ENCODE assay signal across 11 cellular contexts in genomic region chr11:35276396-35276795, GRCh38.
A peak's percentile ranks its signal among the peaks of the same experiment; 100 is the strongest.
DNase-seq lines count a peak whose midpoint lies in the region; FAIRE-seq and TF ChIP-seq lines count a peak whose summit lies in the region.
"Had no signal": no experiment of that assay in that cellular context is flagged by ENCODE, and none has a peak within 500 bp of the region (broad histone marks: within the 10 kb centered on the region; RNA-seq: fewer than 3 reads in every experiment).

No MANE protein-coding gene starts in this region.

- 56 to 67% methylated on average over 1 of the region's 1 CpG for WGBS in GM23248 (ENCODE audit: low coverage in 1 of 2, low lambda C conversion rate in 2 of 2, missing lambda C conversion rate in 2 of 2), 2 experiments

- H3K36me3 Mint-ChIP-seq in Caco-2 (ENCODE audit: insufficient read depth, unreplicated experiment): no peaks in the 10 kb centered on the region
- H3K36me3 Mint-ChIP-seq: activated naive CD4-positive, alpha-beta T cell treated with anti-CD3 and anti-CD28 coated beads, Interleukin-2, amount 50 U/mL, for 24 hours had no signal

- H3K27me3 Mint-ChIP-seq in Caco-2 (ENCODE audit: insufficient read depth, unreplicated experiment): peaks cover 4% of the 10 kb centered on the region
- H3K27me3 Mint-ChIP-seq: activated naive CD4-positive, alpha-beta T cell treated with anti-CD3 and anti-CD28 coated beads, Interleukin-2, amount 50 U/mL, for 24 hours had no signal

- H3F3A ChIP-seq in GM23248 (ENCODE audit: insufficient read depth): peaks cover 6% of the 10 kb centered on the region; the same call in 1 of the 2 replicates

- H3K9me3 ChIP-seq in GM23248 (ENCODE audit: low read depth): no peaks in the 10 kb centered on the region
- no peaks in the 10 kb centered on the region for H3K9me3 ChIP-seq in Caco-2
- H3K9me3 ChIP-seq: SK-N-SH had no signal

- POLR2A ChIA-PET in Caco-2 (lab: Charles Lee): no interaction called here

- no peak overlapping the region for H2AFZ ChIP-seq in GM23248

- H4K20me1 ChIP-seq in GM23248 (ENCODE audit: insufficient read depth): no peaks in the 10 kb centered on the region

- CTCF ChIA-PET in Caco-2 (lab: Charles Lee): no interaction called here

- intact Hi-C loops in Caco-2 (cut with micrococcal nuclease; ENCODE audit: unreplicated experiment): no loop called here

- FAIRE-seq in frontal cortex (lab: Jason Lieb, UNC): no peak

- peaks cover 6% of the 10 kb centered on the region for H3K4me1 Mint-ChIP-seq in Caco-2 (ENCODE audit: low read depth, unreplicated experiment)

- H3K36me3 ChIP-seq in GM23248 (ENCODE audit: low read depth): no peaks in the 10 kb centered on the region
- H3K36me3 ChIP-seq in Caco-2 (ENCODE audit: control insufficient read depth, insufficient read depth, low read length): no peaks in the 10 kb centered on the region

- peaks cover 9% of the 10 kb centered on the region for H3K9me3 Mint-ChIP-seq in Caco-2 (ENCODE audit: unreplicated experiment)
- H3K9me3 Mint-ChIP-seq: activated naive CD4-positive, alpha-beta T cell treated with anti-CD3 and anti-CD28 coated beads, Interleukin-2, amount 50 U/mL, for 24 hours had no signal

- no peaks in the 10 kb centered on the region for H3K79me2 ChIP-seq in GM23248 (ENCODE audit: insufficient read depth)

- H3K27me3 ChIP-seq in GM23248 (replicated peaks; ENCODE audit: insufficient read depth) (no peaks in the 10 kb centered on the region), Caco-2 (replicated peaks; ENCODE audit: control insufficient read depth, insufficient read depth, low read length) (no peaks in the 10 kb centered on the region)

- H3K27ac ChIP-seq in GM23248 (0 out of 2 replicates have a peak overlapping the region, but pooled peaks have one; percentile 16), epithelial cell of prostate (peak overlapping the region; percentile 79)

- H3K27ac Mint-ChIP-seq in Caco-2 (ENCODE audit: unreplicated experiment): no peak overlapping the region

- H3K4me2 ChIP-seq in GM23248 (ENCODE audit: unreplicated experiment): no peak overlapping the region
- H3K4me2 ChIP-seq: SK-N-SH had no signal

- BruUV-seq in Caco-2 (replicated peaks; lab: Mats Ljungman, UMichigan): no TSS peak

- H3K9ac ChIP-seq in GM23248: no peak overlapping the region
- H3K9ac ChIP-seq: SK-N-SH had no signal

- no peak overlapping the region for H3K4me3 ChIP-seq in GM23248
- H3K4me3 ChIP-seq in Caco-2 (ENCODE audit: low read depth, low read length): no peak overlapping the region

- peaks cover 22% of the 10 kb centered on the region for H3K4me1 ChIP-seq in GM23248 (ENCODE audit: insufficient read depth)
- H3K4me1 ChIP-seq in Caco-2: no peaks in the 10 kb centered on the region

- no peak for TF ChIP-seq CTCF in Caco-2 (IDR thresholded peaks at IDR 0.05; ENCODE audit: insufficient read depth in 1 of 2, low read depth in 1 of 2, low read length in 1 of 2, severe bottlenecking in 1 of 2, unreplicated experiment in 1 of 2)

- DNase-seq in GM23248 (peak; percentile 53), SW480 (ENCODE audit: low spot score) (peak; percentile 46), epithelial cell of prostate (ENCODE audit: low read depth, low spot score) (peak; percentile 99), HCEC 1CT (no peak), frontal cortex (ENCODE audit: low spot score in 2 of 2) (no peak), NK-92 (lab: John Stamatoyannopoulos, UW; ENCODE audit: unreplicated experiment) (no peak), Caco-2 (no peak)
- peak; percentile 7 for DNase-seq in stimulated activated CD4-positive, alpha-beta T cell treated with anti-CD3 and anti-CD28 coated beads, Interleukin-4, amount 100 ng/mL, for 1 hour
- DNase-seq: NCI-H1694, SK-N-SH had no signal

- in situ Hi-C loops in GM23248 (cut with MboI): no loop called here

- H3K4me3 Mint-ChIP-seq in Caco-2 (ENCODE audit: unreplicated experiment): no peak overlapping the region
- H3K4me3 Mint-ChIP-seq: activated naive CD4-positive, alpha-beta T cell treated with anti-CD3 and anti-CD28 coated beads, Interleukin-2, amount 50 U/mL, for 24 hours had no signal

- H3K9me2 ChIP-seq in GM23248 (ENCODE audit: insufficient read depth): no peaks in the 10 kb centered on the region
- H3K9me2 ChIP-seq: SK-N-SH had no signal

Comparison
In these comparisons a context has a peak if more than half of its experiments do, and no peak if none do; other contexts are left out.
1. DNase-seq: peak in GM23248 (single experiment), SW480 (single experiment), epithelial cell of prostate (single experiment) and stimulated activated CD4-positive, alpha-beta T cell treated with anti-CD3 and anti-CD28 coated beads, Interleukin-4, amount 100 ng/mL, for 1 hour (single experiment); none in HCEC 1CT (single experiment), frontal cortex (0 of 2), NK-92 (single experiment) and Caco-2 (0 of 2).